Comparison of ENCODE assay signal across 20 cellular contexts in the genomic region with DNA sequence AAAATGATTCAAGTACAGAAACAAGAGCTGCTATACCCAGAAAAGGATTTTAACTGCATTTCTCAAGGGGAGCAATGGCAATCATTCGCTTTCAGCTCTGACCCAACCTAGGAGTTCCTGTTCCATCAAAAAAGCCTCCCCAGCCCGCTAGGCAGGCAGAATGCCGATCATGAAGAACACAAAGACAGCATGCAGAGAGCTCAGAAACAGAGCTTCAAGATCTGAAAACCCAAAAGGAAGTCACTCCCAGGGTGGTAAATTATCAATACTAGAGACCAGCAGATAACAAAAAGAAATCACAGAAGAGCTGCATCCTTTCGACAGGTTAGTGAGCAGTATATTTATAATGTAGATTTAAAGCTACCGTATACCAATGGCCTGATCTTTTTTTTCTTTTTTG.
DNase-seq lines count a peak whose midpoint lies in the region; ATAC-seq and TF ChIP-seq lines count a peak whose summit lies in the region.
"Had no signal": no experiment of that assay in that cellular context is flagged by ENCODE, and none has a peak within 500 bp of the region (broad histone marks: within the 10 kb centered on the region; RNA-seq: fewer than 3 reads in every experiment).

No MANE protein-coding gene starts in this region.

- CTCF ChIA-PET in activated CD4-positive, alpha-beta T cell treated with anti-CD3 and anti-CD28 coated beads for 36 hours (lab: Charles Lee): interaction anchor here (1.0 kb wide), 1 partner anchor 19 kb away, joined by 3 read pairs; no protein-coding TSS in a partner anchor

- no peak overlapping the region for H3K4me3 Mint-ChIP-seq in glutamatergic neuron (ENCODE audit: unreplicated experiment)
- H3K4me3 Mint-ChIP-seq in activated CD4-positive, alpha-beta T cell treated with anti-CD3 and anti-CD28 coated beads for 36 hours: no peak overlapping the region
- no peak overlapping the region for H3K4me3 Mint-ChIP-seq in stimulated activated effector memory CD8-positive, alpha-beta T cell treated with anti-CD3 and anti-CD28 coated beads, Interleukin-12 subunit alpha, Interleukin-12 subunit beta, amount 100 ng/mL, for 72 hours
- H3K4me3 Mint-ChIP-seq: B cell, IgD-negative memory B cell had no signal

- ATAC-seq in activated CD4-positive, alpha-beta T cell treated with anti-CD3 and anti-CD28 coated beads for 36 hours: no peak
- ATAC-seq in stimulated activated effector memory CD8-positive, alpha-beta T cell treated with anti-CD3 and anti-CD28 coated beads, Interleukin-12 subunit alpha, Interleukin-12 subunit beta, amount 100 ng/mL, for 72 hours: no peak

- H3K4me3 ChIP-seq in NT2/D1 (ENCODE audit: insufficient read length, low read depth): no peak overlapping the region
- H3K4me3 ChIP-seq: MG63 had no signal

- H3K36me3 Mint-ChIP-seq in glutamatergic neuron (ENCODE audit: unreplicated experiment): peaks cover 9% of the 10 kb centered on the region
- H3K36me3 Mint-ChIP-seq in activated CD4-positive, alpha-beta T cell treated with anti-CD3 and anti-CD28 coated beads for 36 hours (ENCODE audit: low read depth): peaks cover 8% of the 10 kb centered on the region
- H3K36me3 Mint-ChIP-seq in stimulated activated effector memory CD8-positive, alpha-beta T cell treated with anti-CD3 and anti-CD28 coated beads, Interleukin-12 subunit alpha, Interleukin-12 subunit beta, amount 100 ng/mL, for 72 hours: no peaks in the 10 kb centered on the region
- H3K36me3 Mint-ChIP-seq: IgD-negative memory B cell had no signal

- TF ChIP-seq CTCF in glutamatergic neuron (IDR thresholded peaks at IDR 0.05; ENCODE audit: partially characterized antibody, unreplicated experiment): no peak

- no peaks in the 10 kb centered on the region for H3K27me3 Mint-ChIP-seq in glutamatergic neuron (ENCODE audit: unreplicated experiment)
- H3K27me3 Mint-ChIP-seq in activated CD4-positive, alpha-beta T cell treated with anti-CD3 and anti-CD28 coated beads for 36 hours: no peaks in the 10 kb centered on the region

- intact Hi-C loops in activated CD4-positive, alpha-beta T cell treated with anti-CD3 and anti-CD28 coated beads for 36 hours (cut with DNase I, micrococcal nuclease): no loop called here

- H3K9ac ChIP-seq in NT2/D1 (ENCODE audit: insufficient read length, low read depth): no peak overlapping the region

- H3K27me3 ChIP-seq in NT2/D1 (ENCODE audit: insufficient read depth, insufficient read length): no peaks in the 10 kb centered on the region

- H3K27ac Mint-ChIP-seq in glutamatergic neuron (ENCODE audit: unreplicated experiment): peak overlapping the region; percentile 40
- H3K27ac Mint-ChIP-seq in activated CD4-positive, alpha-beta T cell treated with anti-CD3 and anti-CD28 coated beads for 36 hours: no peak overlapping the region
- no peak overlapping the region for H3K27ac Mint-ChIP-seq in stimulated activated effector memory CD8-positive, alpha-beta T cell treated with anti-CD3 and anti-CD28 coated beads, Interleukin-12 subunit alpha, Interleukin-12 subunit beta, amount 100 ng/mL, for 72 hours
- H3K27ac Mint-ChIP-seq: B cell, IgD-negative memory B cell had no signal

- H3K4me1 Mint-ChIP-seq in glutamatergic neuron (ENCODE audit: low read depth, unreplicated experiment): no peaks in the 10 kb centered on the region
- peaks cover 9% of the 10 kb centered on the region for H3K4me1 Mint-ChIP-seq in activated CD4-positive, alpha-beta T cell treated with anti-CD3 and anti-CD28 coated beads for 36 hours
- peaks cover 9% of the 10 kb centered on the region for H3K4me1 Mint-ChIP-seq in stimulated activated effector memory CD8-positive, alpha-beta T cell treated with anti-CD3 and anti-CD28 coated beads, Interleukin-12 subunit alpha, Interleukin-12 subunit beta, amount 100 ng/mL, for 72 hours
- H3K4me1 Mint-ChIP-seq: B cell, IgD-negative memory B cell had no signal

- no peaks in the 10 kb centered on the region for H3K36me3 ChIP-seq in NT2/D1 (ENCODE audit: insufficient read depth, insufficient read length, low read length)
- H3K36me3 ChIP-seq: MG63 had no signal

- no peaks in the 10 kb centered on the region for H3K4me1 ChIP-seq in NT2/D1 (ENCODE audit: insufficient read depth, insufficient read length)

- POLR2A ChIA-PET in activated CD4-positive, alpha-beta T cell treated with anti-CD3 and anti-CD28 coated beads for 36 hours (lab: Charles Lee): interaction anchor here (0.6 kb wide), 1 partner anchor 17 kb away, joined by 4 read pairs; no protein-coding TSS in a partner anchor

- H3K9me3 ChIP-seq in NT2/D1 (ENCODE audit: insufficient read depth, low read length): no peaks in the 10 kb centered on the region

- peak; percentile 56 for DNase-seq in ELF-1 (ENCODE audit: low read depth, low spot score)
- peak; percentile 84 for DNase-seq in NT2/D1 (ENCODE audit: low read depth, low spot score)
- DNase-seq in glutamatergic neuron: no peak
- peak; percentile 53 for DNase-seq in iPS-NIHi7 (ENCODE audit: extremely low spot score)
- DNase-seq in activated CD4-positive, alpha-beta T cell treated with anti-CD3 and anti-CD28 coated beads for 36 hours: no peak
- DNase-seq in activated CD4-positive, CD25-positive, alpha-beta regulatory T cell (lab: John Stamatoyannopoulos, UW): no peak
- no peak for DNase-seq in stimulated activated effector memory CD8-positive, alpha-beta T cell treated with anti-CD3 and anti-CD28 coated beads, Interleukin-12 subunit alpha, Interleukin-12 subunit beta, amount 100 ng/mL, for 72 hours (ENCODE audit: low spot score in 2 of 2)
- DNase-seq in mucosa of gallbladder (ENCODE audit: low spot score): no peak
- DNase-seq: 8988T, DMS 273 treated with DMSO at 0.1 percent for 48 hours, DND-41, Karpas-422, MG63, NCI-H1048, NCI-H1436 treated with DMSO at 0.1 percent for 48 hours, NCI-H2029, NCI-H2171, NCI-H526 had no signal

- H3K9me3 Mint-ChIP-seq in glutamatergic neuron (ENCODE audit: unreplicated experiment): peaks cover 4% of the 10 kb centered on the region
- H3K9me3 Mint-ChIP-seq in activated CD4-positive, alpha-beta T cell treated with anti-CD3 and anti-CD28 coated beads for 36 hours (ENCODE audit: low read depth): peaks cover 14% of the 10 kb centered on the region
- peaks cover 11% of the 10 kb centered on the region for H3K9me3 Mint-ChIP-seq in stimulated activated effector memory CD8-positive, alpha-beta T cell treated with anti-CD3 and anti-CD28 coated beads, Interleukin-12 subunit alpha, Interleukin-12 subunit beta, amount 100 ng/mL, for 72 hours

Comparison
In these comparisons a context has a peak if more than half of its experiments do, and no peak if none do; other contexts are left out.
1. DNase-seq: peak in ELF-1 (single experiment), NT2/D1 (single experiment) and iPS-NIHi7 (single experiment); none in glutamatergic neuron (single experiment), activated CD4-positive, alpha-beta T cell treated with anti-CD3 and anti-CD28 coated beads for 36 hours (single experiment), activated CD4-positive, CD25-positive, alpha-beta regulatory T cell (0 of 4), stimulated activated effector memory CD8-positive, alpha-beta T cell treated with anti-CD3 and anti-CD28 coated beads, Interleukin-12 subunit alpha, Interleukin-12 subunit beta, amount 100 ng/mL, for 72 hours (0 of 2) and mucosa of gallbladder (single experiment).